In genomic region chr15:84483859-84484258, GRCh38 we compare ENCODE assay signal across 8 cellular contexts.
DNase-seq lines count a peak whose midpoint lies in the region; ATAC-seq and TF ChIP-seq lines count a peak whose summit lies in the region.
"Not testable (repeated sequence)": the region's sequence is repeated elsewhere in the genome, so short reads cannot be mapped to it uniquely, and the experiment has no call there.

No MANE protein-coding gene starts in this region.

- peak; percentile 5 for DNase-seq in WTC11 (ENCODE audit: low spot score)
- DNase-seq in activated CD8-positive, alpha-beta memory T cell treated with anti-CD3 and anti-CD28 coated beads for 24 hours = peak; percentile 17
- peak; percentile 32 for DNase-seq in chondrocyte (ENCODE audit: low spot score)
- DNase-seq in left cardiac atrium = peak; percentile 15
- DNase-seq in right lobe of liver = peak in 2 of 3 donors; percentile 8 to 37
- peak; percentile 7 for DNase-seq in mucosa of gallbladder (ENCODE audit: low spot score)
- DNase-seq in posterior vena cava (ENCODE audit: low spot score) = peak; percentile 69
- peak; percentile 18 for DNase-seq in type B pancreatic cell (ENCODE audit: extremely low spot score, unreplicated experiment)

- H3K9me3 Mint-ChIP-seq in WTC11; chondrocyte (ENCODE audit: low read depth); type B pancreatic cell: not testable (repeated sequence)

- H3K9me3 ChIP-seq in right lobe of liver = not testable (repeated sequence)

- H3K4me1 Mint-ChIP-seq in WTC11; chondrocyte (ENCODE audit: low read depth); type B pancreatic cell (ENCODE audit: unreplicated experiment): not testable (repeated sequence)

- H3K27ac ChIP-seq in right lobe of liver = not testable (repeated sequence)

- not testable (repeated sequence) for H3K4me3 ChIP-seq in right lobe of liver

- CTCF ChIA-PET in WTC11 (lab: Charles Lee) = not testable (repeated sequence)

- not testable (repeated sequence) for H3K36me3 Mint-ChIP-seq in WTC11; chondrocyte (ENCODE audit: low read depth); type B pancreatic cell

- not testable (repeated sequence) for H3K36me3 ChIP-seq in right lobe of liver

- POLR2A ChIA-PET in WTC11 (lab: Charles Lee) = not testable (repeated sequence)

- TF ChIP-seq CTCF in WTC11 (IDR thresholded peaks at IDR 0.05); chondrocyte (IDR thresholded peaks at IDR 0.05); right lobe of liver (IDR thresholded peaks at IDR 0.05); type B pancreatic cell (conservative IDR thresholded peaks at IDR 0.05): not testable (repeated sequence)

- intact Hi-C loops in left cardiac atrium (cut with DNase I); right lobe of liver (cut with DNase I); posterior vena cava (cut with DNase I): not testable (repeated sequence)

- H3K27ac Mint-ChIP-seq in WTC11; chondrocyte (ENCODE audit: unreplicated experiment); type B pancreatic cell: not testable (repeated sequence)

- not testable (repeated sequence) for H3K27me3 Mint-ChIP-seq in WTC11 (ENCODE audit: low read depth); chondrocyte (ENCODE audit: low read depth); type B pancreatic cell

- not testable (repeated sequence) for H3K27me3 ChIP-seq in right lobe of liver

- H3K4me1 ChIP-seq in right lobe of liver = not testable (repeated sequence)

- not testable (repeated sequence) for H3K4me3 Mint-ChIP-seq in WTC11; chondrocyte (ENCODE audit: unreplicated experiment); type B pancreatic cell

- ATAC-seq in WTC11, left cardiac atrium, right lobe of liver: not testable (repeated sequence)

- not testable (repeated sequence) for TF ChIP-seq POLR2A in right lobe of liver (IDR thresholded peaks at IDR 0.05)

- no CpG with 5 or more reads among the region's 9 CpGs for WGBS in right lobe of liver (ENCODE audit: insufficient coverage, low coverage, low lambda C conversion rate, missing lambda C conversion rate)

Comparison
In these comparisons a context has a peak if more than half of its experiments do, and no peak if none do; other contexts are left out.
1. DNase-seq: peak in every context shown above with its lines; median percentile 69 in posterior vena cava; 32 in chondrocyte; 22 in right lobe of liver; 18 in type B pancreatic cell; 17 in activated CD8-positive, alpha-beta memory T cell treated with anti-CD3 and anti-CD28 coated beads for 24 hours; 15 in left cardiac atrium; 7 in mucosa of gallbladder; 5 in WTC11.